Comparison of ENCODE assay signal across 18 cellular contexts in genomic region chrX:41351923-41352322, GRCh38. TPM values are rescaled to one million over a fixed set of nuclear protein-coding genes. Genes with fewer than 3 reads are reported as not detected.
DNase-seq lines count a peak whose midpoint lies in the region; ATAC-seq, FAIRE-seq and TF ChIP-seq lines count a peak whose summit lies in the region.
"Had no signal": no experiment of that assay in that cellular context is flagged by ENCODE, and none has a peak within 500 bp of the region (broad histone marks: within the 10 kb centered on the region; RNA-seq: fewer than 3 reads in every experiment).

No MANE protein-coding gene starts in this region.

- no peaks in the 10 kb centered on the region for H3K4me1 ChIP-seq in HepG2 (ENCODE audit: insufficient read depth, low read length)

- in situ Hi-C loops in GM18951 (cut with MboI; ENCODE audit: low sequenced_read_pairs, unreplicated experiment) = no loop called here
- in situ Hi-C loops in HepG2 (cut with HindIII; ENCODE audit: extremely low pct_ligation_motif_present, low pct_unique_long_range_greater_than_20kb) = no loop called here

- peaks cover 48% of the 10 kb centered on the region for H3K36me3 Mint-ChIP-seq in CD4-positive, alpha-beta T cell (ENCODE audit: low read depth)
- H3K36me3 Mint-ChIP-seq in T-cell = peaks cover 19% of the 10 kb centered on the region

- H3K27ac Mint-ChIP-seq in CD4-positive, alpha-beta T cell = peak overlapping the region; percentile 59
- H3K27ac Mint-ChIP-seq in T-cell = peak overlapping the region; percentile 52 to 64

- no peak for TF ChIP-seq EP300 in HepG2 (IDR thresholded peaks at IDR 0.05; ENCODE audit: low read depth in 2 of 2, low read length in 2 of 2)
- no peak for TF ChIP-seq EP300 in HepG2 (CRISPR knock-in tag; IDR thresholded peaks at IDR 0.05; ENCODE audit: borderline replicate concordance)

- H3K36me3 ChIP-seq in HepG2 (replicated peaks in 1 of 2; ENCODE audit: control insufficient read depth in 1 of 2, insufficient read depth in 2 of 2, low read length in 2 of 2) = peaks cover 3 to 6% of the 10 kb centered on the region in 2 experiments; a peak in 2 of 5 replicates

- no peaks in the 10 kb centered on the region for H3K27me3 Mint-ChIP-seq in CD4-positive, alpha-beta T cell
- H3K27me3 Mint-ChIP-seq in T-cell = no peaks in the 10 kb centered on the region

- H3K4me3 Mint-ChIP-seq in CD4-positive, alpha-beta T cell = no peak overlapping the region
- H3K4me3 Mint-ChIP-seq in T-cell = peak overlapping the region in 1 of 3 donors; percentile 1
- H3K4me3 Mint-ChIP-seq: activated T-cell treated with anti-CD3 and anti-CD28 coated beads, Interleukin-2, amount 50 U/mL, for 4 hours had no signal

- TF ChIP-seq POLR2A in GM18951 (IDR thresholded peaks at IDR 0.05; ENCODE audit: extremely low read depth, insufficient read depth, insufficient read length) = peak; percentile 36
- TF ChIP-seq POLR2A in HepG2 (IDR thresholded peaks at IDR 0.05; ENCODE audit: insufficient read depth in 1 of 2, low read depth in 2 of 2, low read length in 2 of 2) = no peak

- TF ChIP-seq RAD21 in HepG2 (CRISPR knock-in tag; IDR thresholded peaks at IDR 0.05) = no peak

- no peak for FAIRE-seq in HepG2 (lab: Jason Lieb, UNC)

- DNase-seq in CD4-positive, alpha-beta T cell = no peak
- no peak for DNase-seq in T-cell
- no peak for DNase-seq in HepG2 (ENCODE audit: low spot score)
- DNase-seq in hepatic stellate cell (ENCODE audit: low spot score) = no peak
- no peak for DNase-seq in GF-D8 (lab: John Stamatoyannopoulos, UW)
- DNase-seq: activated T-cell treated with anti-CD3 and anti-CD28 coated beads, Interleukin-2, amount 50 U/mL, for 4 hours; aorta; esophagus squamous epithelium; NCI-H1694; NCI-H510A; posterior cingulate gyrus; stomach had no signal

- WGBS in HepG2 (ENCODE audit: low lambda C conversion rate) = 87% methylated on average over 3 of the region's 3 CpGs

- H3K4me2 ChIP-seq in HepG2 (ENCODE audit: low read depth, low read length) = no peak overlapping the region
- H3K4me2 ChIP-seq: BLaER1 treated with 17β-estradiol and CSF1 and Interleukin-3, amounts not matched to agents 10 nM and 100 nM; smooth muscle cell had no signal

- H3K27me3 ChIP-seq in CD4-positive, alpha-beta T cell (ENCODE audit: control insufficient read depth, insufficient read depth, low read length) = no peaks in the 10 kb centered on the region
- H3K27me3 ChIP-seq in HepG2 (ENCODE audit: control insufficient read depth in 1 of 2, insufficient read depth in 2 of 2, low read length in 2 of 2) = no peaks in the 10 kb centered on the region
- H3K27me3 ChIP-seq: BLaER1 treated with 17β-estradiol and CSF1 and Interleukin-3, amounts not matched to agents 10 nM and 100 nM; esophagus squamous epithelium; stomach had no signal

- no TSS peak for BruUV-seq in HepG2 (replicated peaks; lab: Mats Ljungman, UMichigan)

- ATAC-seq in CD4-positive, alpha-beta T cell (ENCODE audit: poor library complexity) = no peak
- ATAC-seq in T-cell (replicated peaks in 1 of 4) (no peak), HepG2 (peak; percentile 3; the same call in 1 of the 3 replicates), GM19455 (IDR thresholded peaks at IDR 0.05; ENCODE audit: unreplicated experiment) (no peak)
- ATAC-seq: activated CD4-positive, CD25-positive, alpha-beta regulatory T cell treated with anti-CD3 and anti-CD28 coated beads, Interleukin-2, amount 50 U/mL, for 24 hours had no signal

- H3K9me3 Mint-ChIP-seq in CD4-positive, alpha-beta T cell = no peaks in the 10 kb centered on the region
- no peaks in the 10 kb centered on the region for H3K9me3 Mint-ChIP-seq in T-cell
- H3K9me3 Mint-ChIP-seq: activated T-cell treated with anti-CD3 and anti-CD28 coated beads, Interleukin-2, amount 50 U/mL, for 4 hours had no signal

- no peaks in the 10 kb centered on the region for H3K79me2 ChIP-seq in HepG2 (ENCODE audit: insufficient read depth, low read length)

- intact Hi-C loops in CD4-positive, alpha-beta T cell (cut with DNase I, micrococcal nuclease) = loop anchor here (2.0 to 5.0 kb wide), 2 partner anchors 15 to 95 kb away; partner anchors contain the start of gene NYX (in 1 of the 2)
- intact Hi-C loops in HepG2 (cut with micrococcal nuclease; ENCODE audit: unreplicated experiment) = loop anchor here (1.0 kb wide), 1 partner anchor 60 kb away; no protein-coding TSS in a partner anchor

- CTCF ChIA-PET in CD4-positive, alpha-beta T cell (lab: Charles Lee) = no interaction called here
- CTCF ChIA-PET in T-cell (lab: Charles Lee) (no interaction called here), HepG2 (lab: Yijun Ruan, JAX; ENCODE audit: low intra/inter-chr PET ratio, low total read pairs) (no interaction called here)

- TF ChIP-seq CTCF in CD4-positive, alpha-beta T cell (IDR thresholded peaks at IDR 0.05) = no peak
- no peak for TF ChIP-seq CTCF in HepG2 (CRISPR knock-in tag; IDR thresholded peaks at IDR 0.05)

- peaks cover 12% of the 10 kb centered on the region; the same call in 1 of the 2 replicates for H4K20me1 ChIP-seq in HepG2 (ENCODE audit: insufficient read depth, low read length)

- no peak overlapping the region for H3K4me3 ChIP-seq in HepG2 (replicated peaks in 1 of 3; ENCODE audit: insufficient read depth in 1 of 3, low read depth in 2 of 3, low read length in 3 of 3)
- H3K4me3 ChIP-seq: BLaER1 treated with 17β-estradiol and CSF1 and Interleukin-3, amounts not matched to agents 10 nM and 100 nM; coronary artery; esophagus squamous epithelium; smooth muscle cell; stomach had no signal

- POLR2A ChIA-PET in CD4-positive, alpha-beta T cell (lab: Charles Lee) = no interaction called here
- POLR2A ChIA-PET in T-cell (lab: Charles Lee) = interaction anchor here in 1 of 2 donors (1.3 kb wide), 1 partner anchor 11 kb away, joined by 5 read pairs; no protein-coding TSS in a partner anchor
- POLR2A ChIA-PET in HepG2 (lab: Yijun Ruan, JAX) = no interaction called here

- no peak overlapping the region for H2AFZ ChIP-seq in HepG2 (ENCODE audit: low read length)

- H3K4me1 Mint-ChIP-seq in CD4-positive, alpha-beta T cell (ENCODE audit: low read depth) = peaks cover 41% of the 10 kb centered on the region
- H3K4me1 Mint-ChIP-seq in T-cell = peaks cover 31 to 56% (median 49%) of the 10 kb centered on the region in 3 donors

- H3K9me3 ChIP-seq in CD4-positive, alpha-beta T cell (ENCODE audit: control insufficient read depth, low read length) = no peaks in the 10 kb centered on the region
- no peaks in the 10 kb centered on the region for H3K9me3 ChIP-seq in HepG2 (ENCODE audit: low read length)
- H3K9me3 ChIP-seq: BLaER1 treated with 17β-estradiol and CSF1 and Interleukin-3, amounts not matched to agents 10 nM and 100 nM; esophagus squamous epithelium; stomach had no signal

- H3K27ac ChIP-seq in CD4-positive, alpha-beta T cell (ENCODE audit: low read depth, low read length) = no peak overlapping the region
- no peak overlapping the region for H3K27ac ChIP-seq in HepG2 (ENCODE audit: extremely low read length, insufficient read depth, low read length)
- H3K27ac ChIP-seq: BLaER1 treated with 17β-estradiol and CSF1 and Interleukin-3, amounts not matched to agents 10 nM and 100 nM; coronary artery had no signal

- no peak overlapping the region for H3K9ac ChIP-seq in HepG2 (ENCODE audit: insufficient read depth, low read depth, low read length)
- H3K9ac ChIP-seq: BLaER1 treated with 17β-estradiol and CSF1 and Interleukin-3, amounts not matched to agents 10 nM and 100 nM had no signal

TF ChIP-seq in HepG2, 621 proteins besides CTCF, POLR2A, EP300 and RAD21 (continues in another document):
- no peak for TF ChIP-seq ZNF251 (CRISPR knock-in tag; IDR thresholded peaks at IDR 0.05)
- no peak for TF ChIP-seq ZNF331 (CRISPR knock-in tag; IDR thresholded peaks at IDR 0.05)
- no peak for TF ChIP-seq NFYB (CRISPR knock-in tag; IDR thresholded peaks at IDR 0.05)
- TF ChIP-seq RFXAP (CRISPR knock-in tag; IDR thresholded peaks at IDR 0.05; ENCODE audit: borderline replicate concordance) = no peak
- TF ChIP-seq HOMEZ (CRISPR knock-in tag; IDR thresholded peaks at IDR 0.05; ENCODE audit: low read depth) = no peak
- no peak for TF ChIP-seq ARID2 (CRISPR knock-in tag; IDR thresholded peaks at IDR 0.05; ENCODE audit: borderline replicate concordance)

RNA-seq across cellular contexts. Expression of gene DDX3X, which starts 18.0 kb away (rescaled TPM):
- 100 to 1,000 TPM; 610 to 653 TPM for total RNA-seq in CD4-positive, alpha-beta T cell
- total RNA-seq in T-cell (1,000 to 10,000 TPM in 1 of 5 donors, 100 to 1,000 TPM in 4; 253 to 1,077 (median 367) TPM), HepG2 (2016; rRNA removed; fragmentation: Illumina TruSeq; extraction: Trizol) (239 and 370 TPM in 2 replicates)
- 10.9 and 11.5 TPM in 2 replicates for total RNA-seq in HepG2 (2016; cell fraction: cytosol; rRNA removed; fragmentation: Illumina TruSeq; extraction: Trizol; ENCODE audit: low read depth)
- 250 and 342 TPM in 2 replicates for total RNA-seq in HepG2 (2016; cell fraction: insoluble cytoplasmic fraction; rRNA removed; fragmentation: Illumina TruSeq; extraction: Trizol)
- 50.1 and 56.9 TPM in 2 replicates for total RNA-seq in HepG2 (2016; cell fraction: membrane; rRNA removed; fragmentation: Illumina TruSeq; extraction: Trizol)
- total RNA-seq in HepG2 (2016; cell fraction: nucleus; rRNA removed; fragmentation: Illumina TruSeq; extraction: Trizol) = 205 and 220 TPM in 2 replicates
- 53.0 and 53.5 TPM in 2 replicates for polyA plus RNA-seq in HepG2 (2011; rRNA removed)
- 22.8 and 38.5 TPM in 2 replicates for polyA plus RNA-seq in HepG2 (2011; cell fraction: cytosol; rRNA removed)
- 46.9 and 70.9 TPM in 2 replicates for polyA plus RNA-seq in HepG2 (2011; cell fraction: nucleus; rRNA removed)
- polyA plus RNA-seq in HepG2 (2012) = 111 and 117 TPM in 2 replicates
- polyA plus RNA-seq in HepG2 (2016; cell fraction: cytosol; fragmentation: Illumina TruSeq; extraction: Trizol; ENCODE audit: low read depth) = 3.4 and 4.0 TPM in 2 replicates
- 216 and 226 TPM in 2 replicates for polyA plus RNA-seq in HepG2 (2016; cell fraction: insoluble cytoplasmic fraction; fragmentation: Illumina TruSeq; extraction: Trizol; ENCODE audit: low read depth)
- polyA plus RNA-seq in HepG2 (2016; cell fraction: membrane; fragmentation: Illumina TruSeq; extraction: Trizol; ENCODE audit: low read depth) = 12.2 and 15.8 TPM in 2 replicates
- polyA plus RNA-seq in HepG2 (2016; cell fraction: nucleus; fragmentation: Illumina TruSeq; extraction: Trizol; ENCODE audit: insufficient read depth, low read depth) = 181 and 195 TPM in 2 replicates
- polyA minus RNA-seq in HepG2 (2011; rRNA and poly(A)+ RNA removed; ENCODE audit: low replicate concordance) = 87.7 and 227 TPM in 2 replicates
- polyA minus RNA-seq in HepG2 (2011; cell fraction: cytosol; rRNA and poly(A)+ RNA removed) = 89.6 and 98.9 TPM in 2 replicates
- polyA minus RNA-seq in HepG2 (2011; cell fraction: nucleus; rRNA and poly(A)+ RNA removed) = 324 and 365 TPM in 2 replicates
